ENCODE assay signal across 26 cellular contexts in the genomic region with DNA sequence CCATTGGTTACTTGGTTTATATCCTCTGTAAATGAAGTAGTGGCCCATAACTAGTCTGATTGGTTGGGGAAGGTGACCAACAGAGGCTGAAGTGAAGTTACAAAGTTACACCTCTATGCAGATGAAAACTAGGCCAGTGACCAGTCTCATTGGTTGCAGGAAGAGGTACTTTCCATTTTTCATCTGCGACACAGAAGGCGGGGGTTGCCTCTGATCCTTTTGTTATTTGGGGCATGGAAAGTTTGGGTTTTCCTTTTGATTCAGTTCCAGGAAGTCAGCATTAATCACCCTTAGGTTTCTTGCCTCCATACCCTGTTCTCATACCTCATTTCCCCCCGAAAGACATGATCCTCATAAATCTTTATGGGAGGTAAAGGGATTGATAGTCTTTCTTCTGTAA.
"Had no signal": no experiment of that assay in that cellular context is flagged by ENCODE, and none has a peak within 500 bp of the region (broad histone marks: within the 10 kb centered on the region; RNA-seq: fewer than 3 reads in every experiment).

No MANE protein-coding gene starts in this region.

- H3K27ac Mint-ChIP-seq: activated CD4-positive, alpha-beta T cell treated with anti-CD3 and anti-CD28 coated beads, Interleukin-2, amount 10 ng/mL, durations not matched to agents 24 days and 14 days; activated naive CD8-positive, alpha-beta T cell treated with anti-CD3 and anti-CD28 coated beads, Interleukin-2, amount 10 ng/mL, durations not matched to agents 7 days and 5 days; naive thymus-derived CD4-positive, alpha-beta T cell; T-helper 17 cell had no signal

- H3K9me3 ChIP-seq: testis had no signal

- H3K79me2 ChIP-seq: parathyroid adenoma had no signal

- H3K4me3 Mint-ChIP-seq: activated CD4-positive, alpha-beta T cell treated with anti-CD3 and anti-CD28 coated beads, Interleukin-2, amount 10 ng/mL, durations not matched to agents 24 days and 14 days; activated naive CD8-positive, alpha-beta T cell treated with anti-CD3 and anti-CD28 coated beads, Interleukin-2, amount 10 ng/mL, durations not matched to agents 7 days and 5 days; T-helper 17 cell had no signal

- H3K27me3 ChIP-seq: esophagus squamous epithelium, left lung, sigmoid colon, testis, transverse colon had no signal

- H3K9ac ChIP-seq: parathyroid adenoma, SK-N-SH had no signal

- FAIRE-seq: islet of Langerhans had no signal

- H3K4me1 ChIP-seq: esophagus squamous epithelium, left lung, parathyroid adenoma, psoas muscle, sigmoid colon, testis, transverse colon had no signal

- H2AFZ ChIP-seq: parathyroid adenoma had no signal

- H3K4me3 ChIP-seq: left lung, lung, mucosa of descending colon, psoas muscle, sigmoid colon, testis, transverse colon had no signal

- H3K27me3 Mint-ChIP-seq: activated CD4-positive, alpha-beta T cell treated with anti-CD3 and anti-CD28 coated beads, Interleukin-2, amount 10 ng/mL, durations not matched to agents 24 days and 14 days; activated naive CD8-positive, alpha-beta T cell treated with anti-CD3 and anti-CD28 coated beads, Interleukin-2, amount 10 ng/mL, durations not matched to agents 7 days and 5 days; naive thymus-derived CD4-positive, alpha-beta T cell; T-helper 17 cell had no signal

- H3K4me1 Mint-ChIP-seq: activated CD4-positive, alpha-beta T cell treated with anti-CD3 and anti-CD28 coated beads, Interleukin-2, amount 10 ng/mL, durations not matched to agents 24 days and 14 days; activated naive CD8-positive, alpha-beta T cell treated with anti-CD3 and anti-CD28 coated beads, Interleukin-2, amount 10 ng/mL, durations not matched to agents 7 days and 5 days; naive thymus-derived CD4-positive, alpha-beta T cell; T-helper 17 cell had no signal

- H3K27ac ChIP-seq: epithelial cell of prostate, esophagus squamous epithelium, left lung, parathyroid adenoma, psoas muscle, sigmoid colon, testis, transverse colon, WERI-Rb-1 had no signal

- DNase-seq: activated CD4-positive, alpha-beta T cell treated with anti-CD3 and anti-CD28 coated beads, Interleukin-2, amount 10 ng/mL, durations not matched to agents 24 days and 14 days; activated CD8-positive, alpha-beta memory T cell treated with anti-CD3 and anti-CD28 coated beads for 24 hours; activated effector memory CD4-positive, alpha-beta T cell treated with anti-CD3 and anti-CD28 coated beads, Interleukin-2, amount 50 U/mL, for 16 hours; activated naive CD8-positive, alpha-beta T cell treated with anti-CD3 and anti-CD28 coated beads, Interleukin-2, amount 10 ng/mL, durations not matched to agents 7 days and 5 days; amygdala; caudate nucleus; esophagus squamous epithelium; foreskin melanocyte; left lung; mucosa of descending colon; naive thymus-derived CD4-positive, alpha-beta T cell; nucleus accumbens; psoas muscle; sigmoid colon; SK-N-SH; stimulated activated naive CD4-positive, alpha-beta T cell; T-helper 17 cell; T1000; testis; transverse colon; WERI-Rb-1 had no signal

- H3K4me2 ChIP-seq: SK-N-SH had no signal

- ATAC-seq: activated CD4-positive, CD25-positive, alpha-beta regulatory T cell treated with anti-CD3 and anti-CD28 coated beads, Interleukin-2, amount 50 U/mL, for 24 hours; left lung; mucosa of descending colon; naive thymus-derived CD4-positive, alpha-beta T cell; psoas muscle; T-helper 17 cell had no signal
